1 cellular context compared by ENCODE assay signal in genomic region chr1:67570473-67571143, GRCh38.
A peak's percentile ranks its signal among the peaks of the same experiment; 100 is the strongest.
TF ChIP-seq lines count a peak whose summit lies in the region.

No MANE protein-coding gene starts in this region.

TF ChIP-seq in IMR-90, 13 proteins besides CTCF, POLR2A, EP300 and RAD21:
- TF ChIP-seq RCOR1 (IDR thresholded peaks at IDR 0.05; ENCODE audit: insufficient replicate concordance, low read length) = peak; percentile 63
- TF ChIP-seq MAFK (IDR thresholded peaks at IDR 0.05; ENCODE audit: low read depth, low read length) = peak; percentile 19; the same call in 1 of the 2 replicates
- TF ChIP-seq CHD1 (IDR thresholded peaks at IDR 0.05; ENCODE audit: low read depth, low read length) = no peak
- peak; percentile 86 for TF ChIP-seq NFE2L2 (IDR thresholded peaks at IDR 0.05; ENCODE audit: low read depth, low read length)
- peak; percentile 96 for TF ChIP-seq FOS (IDR thresholded peaks at IDR 0.05; ENCODE audit: low read depth, low read length)
